ENCODE assay signal across 12 cellular contexts in genomic region chr10:110717830-110718595, GRCh38.
DNase-seq lines count a peak whose midpoint lies in the region; ATAC-seq and TF ChIP-seq lines count a peak whose summit lies in the region.
"Had no signal": no experiment of that assay in that cellular context is flagged by ENCODE, and none has a peak within 500 bp of the region (broad histone marks: within the 10 kb centered on the region; RNA-seq: fewer than 3 reads in every experiment).

No MANE protein-coding gene starts in this region.

- no peak overlapping the region for H3K27ac ChIP-seq in coronary artery
- no peak overlapping the region for H3K27ac ChIP-seq in transverse colon
- H3K27ac ChIP-seq in prostate gland, result no peak overlapping the region
- H3K27ac ChIP-seq: ovary had no signal

- 68% methylated on average over 4 of the region's 4 CpGs; no CpG with 5 or more reads in 1 of the 2 donors for WGBS in transverse colon (ENCODE audit: low coverage in 1 of 2), 2 donors
- 74% methylated on average over 4 of the region's 4 CpGs for WGBS in prostate gland

- DNase-seq in LHCN-M2 (ENCODE audit: low read depth), result peak; percentile 54
- DNase-seq in coronary artery (ENCODE audit: low spot score), result peak; percentile 63
- DNase-seq in sciatic nerve (ENCODE audit: low spot score), result no peak
- DNase-seq in transverse colon, result no peak
- DNase-seq in prostate gland (ENCODE audit: low spot score), result no peak
- no peak for DNase-seq in mucosa of gallbladder (ENCODE audit: low spot score)
- DNase-seq: activated CD4-positive, CD25-positive, alpha-beta regulatory T cell treated with anti-CD3 and anti-CD28 coated beads, Interleukin-2, amount 50 U/mL, for 72 hours; activated naive CD8-positive, alpha-beta T cell treated with anti-CD3 and anti-CD28 coated beads, Interleukin-2, amount 50 U/mL, for 24 hours; EL; NCI-H526 treated with DMSO at 0.1 percent for 48 hours; ovary had no signal

- in situ Hi-C loops in transverse colon (cut with MboI; ENCODE audit: low pct_ligation_motif_present in 1 of 4, low pct_unique_long_range_greater_than_20kb in 1 of 4, low sequenced_read_pairs in 3 of 4), result no loop called here

- H3K27me3 ChIP-seq in transverse colon (no peaks in the 10 kb centered on the region), prostate gland (replicated peaks; ENCODE audit: insufficient read depth) (no peaks in the 10 kb centered on the region)
- H3K27me3 ChIP-seq: ovary had no signal

- TF ChIP-seq EP300 in transverse colon (IDR thresholded peaks at IDR 0.05; ENCODE audit: low read depth), result no peak

- H3K9me3 ChIP-seq in transverse colon (no peaks in the 10 kb centered on the region), prostate gland (no peaks in the 10 kb centered on the region)
- H3K9me3 ChIP-seq: ovary had no signal

- no peaks in the 10 kb centered on the region for H3K4me1 ChIP-seq in transverse colon
- H3K4me1 ChIP-seq in prostate gland (replicated peaks), result no peaks in the 10 kb centered on the region

- ATAC-seq in GM21423 (IDR thresholded peaks at IDR 0.05; ENCODE audit: unreplicated experiment) (peak; percentile 46), sciatic nerve (peak; percentile 73)
- ATAC-seq: activated naive CD8-positive, alpha-beta T cell treated with anti-CD3 and anti-CD28 coated beads, Interleukin-2, amount 50 U/mL, for 24 hours had no signal

- TF ChIP-seq CTCF in coronary artery (IDR thresholded peaks at IDR 0.05) (no peak), transverse colon (IDR thresholded peaks at IDR 0.05) (no peak), prostate gland (IDR thresholded peaks at IDR 0.05) (no peak)

- TF ChIP-seq POLR2A in transverse colon (IDR thresholded peaks at IDR 0.05) (no peak), prostate gland (IDR thresholded peaks at IDR 0.05) (no peak)

- intact Hi-C loops in sciatic nerve (cut with DNase I) (no loop called here), transverse colon (cut with DNase I; ENCODE audit: low total_unique reads) (no loop called here), prostate gland (cut with DNase I) (no loop called here)

- no peak overlapping the region for H3K4me3 ChIP-seq in coronary artery
- no peak overlapping the region for H3K4me3 ChIP-seq in transverse colon
- no peak overlapping the region for H3K4me3 ChIP-seq in prostate gland
- H3K4me3 ChIP-seq: ovary had no signal

- no peaks in the 10 kb centered on the region for H3K36me3 ChIP-seq in transverse colon
- H3K36me3 ChIP-seq in prostate gland, result no peaks in the 10 kb centered on the region
- H3K36me3 ChIP-seq: ovary had no signal

Comparison
In these comparisons a context has a peak if more than half of its experiments do, and no peak if none do; other contexts are left out.
1. DNase-seq: peak in LHCN-M2 (single experiment) and coronary artery (single experiment); none in sciatic nerve (single experiment), transverse colon (single experiment), prostate gland (single experiment) and mucosa of gallbladder (single experiment).